1 cellular context compared by ENCODE assay signal in genomic region chr4:123750044-123750443, GRCh38.
TF ChIP-seq lines count a peak whose summit lies in the region.

No MANE protein-coding gene starts in this region.

TF ChIP-seq in HEK293, 187 proteins besides CTCF, POLR2A, EP300 and RAD21 (continued from another document):
- TF ChIP-seq BCL6B (tag by site-specific recombination; IDR thresholded peaks at IDR 0.05) = no peak
- TF ChIP-seq PRDM1 (tag by site-specific recombination; IDR thresholded peaks at IDR 0.05) = no peak
- no peak for TF ChIP-seq ZNF449 (tag by site-specific recombination; IDR thresholded peaks at IDR 0.05)
- TF ChIP-seq TRIM28 (IDR thresholded peaks at IDR 0.05; ENCODE audit: borderline replicate concordance, low read length) = peak; percentile 21; the same call in 1 of the 2 replicates
- TF ChIP-seq ZNF677 (tag by site-specific recombination; IDR thresholded peaks at IDR 0.05) = no peak
- TF ChIP-seq ZFP3 (tag by site-specific recombination; IDR thresholded peaks at IDR 0.05; ENCODE audit: low read depth) = no peak
- no peak for TF ChIP-seq ZNF366 (tag by site-specific recombination; conservative IDR thresholded peaks at IDR 0.05)
- TF ChIP-seq ZNF510 (tag by site-specific recombination; IDR thresholded peaks at IDR 0.05; ENCODE audit: insufficient replicate concordance) = no peak
- TF ChIP-seq GLIS1 (tag by site-specific recombination; IDR thresholded peaks at IDR 0.05) = peak; percentile 69
- no peak for TF ChIP-seq ZNF791 (tag by site-specific recombination; IDR thresholded peaks at IDR 0.05)
- no peak for TF ChIP-seq ZNF514 (tag by site-specific recombination; IDR thresholded peaks at IDR 0.05)
- no peak for TF ChIP-seq ZNF433 (tag by site-specific recombination; IDR thresholded peaks at IDR 0.05; ENCODE audit: low read depth)
- TF ChIP-seq SALL2 (tag by site-specific recombination; IDR thresholded peaks at IDR 0.05; ENCODE audit: borderline replicate concordance) = no peak
- TF ChIP-seq SP7 (tag by site-specific recombination; IDR thresholded peaks at IDR 0.05) = no peak
- no peak for TF ChIP-seq SCRT2 (tag by site-specific recombination; IDR thresholded peaks at IDR 0.05)
